Comparison of ENCODE assay signal across 8 cellular contexts in the genomic region with DNA sequence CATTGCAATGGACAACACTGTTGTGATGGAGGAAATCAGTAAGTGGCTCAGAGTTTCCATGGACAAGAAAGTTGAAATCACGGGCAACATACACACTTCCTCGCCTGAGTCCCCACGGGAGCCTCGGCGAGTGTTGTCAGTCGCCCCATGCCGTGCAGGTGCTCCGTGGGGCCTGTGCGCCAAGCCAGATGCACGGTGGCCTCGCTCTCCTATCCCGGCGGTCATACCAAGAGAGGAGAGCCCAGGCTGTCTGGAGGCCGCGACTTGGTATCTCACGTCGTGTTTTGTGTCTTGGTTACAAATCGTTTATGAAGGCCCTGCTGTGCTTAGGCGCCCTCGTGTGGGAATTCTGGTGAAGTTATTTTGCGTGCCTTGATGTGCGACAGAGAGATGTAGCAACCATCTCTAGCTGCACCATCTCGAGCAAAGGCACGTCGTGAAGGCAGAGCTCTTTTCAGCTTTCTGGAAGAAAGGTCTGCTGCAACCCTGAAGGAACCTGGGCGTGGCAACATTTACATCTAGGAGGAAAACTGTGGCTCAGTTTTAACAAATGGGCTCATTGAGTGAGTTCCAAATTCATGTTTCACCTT. TPM values are rescaled to one million over a fixed set of nuclear protein-coding genes. Genes with fewer than 3 reads are reported as not detected.
DNase-seq lines count a peak whose midpoint lies in the region; ATAC-seq and TF ChIP-seq lines count a peak whose summit lies in the region.

No MANE protein-coding gene starts in this region.

- no peaks in the 10 kb centered on the region for H3K9me3 ChIP-seq in SK-N-MC (ENCODE audit: low read depth, low read length)

- H3K27ac ChIP-seq in SK-N-MC = no peak overlapping the region

- ATAC-seq in GM19397 (IDR thresholded peaks at IDR 0.05; ENCODE audit: unreplicated experiment) = no peak

- H3K36me3 ChIP-seq in SK-N-MC (ENCODE audit: insufficient read depth, low read length) = peaks cover 34% of the 10 kb centered on the region

- H3K4me3 ChIP-seq in SK-N-MC (no peak overlapping the region), cardiac fibroblast (replicated peaks in 1 of 2; ENCODE audit: low read depth in 2 of 2, low read length in 2 of 2) (no peak overlapping the region)

- H3K9ac ChIP-seq in SK-N-MC (ENCODE audit: insufficient read length) = no peak overlapping the region

- peaks cover 8% of the 10 kb centered on the region for H3K36me3 Mint-ChIP-seq in IgD-negative memory B cell

- no peaks in the 10 kb centered on the region for H3K9me3 Mint-ChIP-seq in IgD-negative memory B cell

- H3K4me3 Mint-ChIP-seq in IgD-negative memory B cell = no peak overlapping the region

- peak overlapping the region in 2 of 3 donors; percentile 9 to 39 for H3K27ac Mint-ChIP-seq in IgD-negative memory B cell

- H3K4me1 Mint-ChIP-seq in IgD-negative memory B cell = no peaks in the 10 kb centered on the region

- peak; percentile 78 for TF ChIP-seq CTCF in cardiac fibroblast (IDR thresholded peaks at IDR 0.05; ENCODE audit: low read depth, low read length)

- DNase-seq in D341Med (ENCODE audit: low spot score) = peak; percentile 74
- DNase-seq in SK-N-MC (ENCODE audit: low read depth, low spot score) = peak; percentile 42
- peak; percentile 87 to 88 for DNase-seq in cardiac fibroblast (ENCODE audit: low read depth in 2 of 2)
- DNase-seq in left kidney (ENCODE audit: low read depth, low spot score) = peak; percentile 89
- DNase-seq in stimulated activated CD8-positive, alpha-beta memory T cell treated with anti-CD3 and anti-CD28 coated beads, Interleukin-4, amount 100 ng/mL, for 48 hours = peak; percentile 54
- no peak for DNase-seq in activated gamma-delta T cell (lab: John Stamatoyannopoulos, UW)

- H3K27me3 Mint-ChIP-seq in IgD-negative memory B cell = no peaks in the 10 kb centered on the region

RNA-seq across cellular contexts. Expression of gene ATG4B, which starts 21.8 kb away (rescaled TPM):
- 59.3 TPM for polyA plus RNA-seq in IgD-negative memory B cell

RNA-seq across cellular contexts. Expression of gene THAP4, which starts 22.3 kb away (rescaled TPM):
- polyA plus RNA-seq in IgD-negative memory B cell = 39.6 TPM

RNA-seq across cellular contexts. Expression of gene DTYMK, which starts 27.4 kb away (rescaled TPM):
- 40.5 TPM for polyA plus RNA-seq in IgD-negative memory B cell

RNA-seq across cellular contexts. Expression of gene ING5, which starts 42.6 kb away (rescaled TPM):
- polyA plus RNA-seq in IgD-negative memory B cell = 34.0 TPM
